In genomic region chr7:17041324-17041723, GRCh38 we compare ENCODE assay signal across 8 cellular contexts.
A peak's percentile ranks its signal among the peaks of the same experiment; 100 is the strongest.
DNase-seq lines count a peak whose midpoint lies in the region; ATAC-seq and TF ChIP-seq lines count a peak whose summit lies in the region.

No MANE protein-coding gene starts in this region.

- no TSS peak for BruUV-seq in Calu3 (replicated peaks; lab: Mats Ljungman, UMichigan)
- no TSS peak for BruUV-seq in mammary epithelial cell (replicated peaks; lab: Mats Ljungman, UMichigan)

- peak overlapping the region; percentile 79 for H3K27ac ChIP-seq in mammary epithelial cell (ENCODE audit: insufficient read depth, low read depth, low read length)

- H3K79me2 ChIP-seq in mammary epithelial cell (ENCODE audit: insufficient read depth, low read length): no peaks in the 10 kb centered on the region

- no peak overlapping the region for H3K4me3 ChIP-seq in mammary epithelial cell (replicated peaks in 1 of 3; ENCODE audit: insufficient read depth in 1 of 3, low read depth in 2 of 3, low read length in 3 of 3)

- intact Hi-C loops in Calu3 (cut with micrococcal nuclease; ENCODE audit: unreplicated experiment) (loop anchor here (1.0 to 2.0 kb wide), 2 partner anchors 53 to 91 kb away; no protein-coding TSS in a partner anchor), mammary epithelial cell (cut with micrococcal nuclease) (no loop called here)

- no peak overlapping the region for H3K9ac ChIP-seq in mammary epithelial cell (ENCODE audit: insufficient read depth, low read length)

- 0% methylated on average over 2 of the region's 2 CpGs for WGBS in mammary epithelial cell (ENCODE audit: low coverage, missing lambda C conversion rate)

- in situ Hi-C loops in mammary epithelial cell (cut with MboI; ENCODE audit: low sequenced_read_pairs in 2 of 2): no loop called here

- H3K36me3 Mint-ChIP-seq in Calu3 (ENCODE audit: insufficient read depth, unreplicated experiment): peaks cover 10% of the 10 kb centered on the region
- H3K36me3 Mint-ChIP-seq in activated T-cell treated with anti-CD3 and anti-CD28 coated beads, Interleukin-2, amount 50 U/mL, for 4 hours (ENCODE audit: insufficient read depth): no peaks in the 10 kb centered on the region

- dilution Hi-C loops in mammary epithelial cell (cut with HindIII; ENCODE audit: low sequenced_read_pairs): no loop called here

- H3K27ac Mint-ChIP-seq in Calu3 (ENCODE audit: unreplicated experiment): peak overlapping the region; percentile 76

- peak overlapping the region; percentile 67 for H3K4me2 ChIP-seq in mammary epithelial cell (ENCODE audit: insufficient read depth, low read depth, low read length)

- no peaks in the 10 kb centered on the region for H3K36me3 ChIP-seq in mammary epithelial cell (ENCODE audit: insufficient read depth, low read length)

- CTCF ChIA-PET in Calu3 (lab: Charles Lee): no interaction called here
- CTCF ChIA-PET in mammary epithelial cell (lab: Charles Lee; ENCODE audit: low non-redundant PET): no interaction called here

- no peaks in the 10 kb centered on the region for H4K20me1 ChIP-seq in mammary epithelial cell (ENCODE audit: insufficient read depth, low read length)

- H3K9me3 ChIP-seq in mammary epithelial cell (replicated peaks; ENCODE audit: insufficient read depth, low read length): no peaks in the 10 kb centered on the region

- no peaks in the 10 kb centered on the region for H3K9me3 Mint-ChIP-seq in Calu3 (ENCODE audit: low read depth, unreplicated experiment)
- no peaks in the 10 kb centered on the region for H3K9me3 Mint-ChIP-seq in activated T-cell treated with anti-CD3 and anti-CD28 coated beads, Interleukin-2, amount 50 U/mL, for 4 hours

- ATAC-seq in HG03460 (IDR thresholded peaks at IDR 0.05; ENCODE audit: unreplicated experiment): no peak
- ATAC-seq in activated T-cell treated with anti-CD3 and anti-CD28 coated beads, Interleukin-2, amount 50 U/mL, for 4 hours: no peak

- TF ChIP-seq CTCF in Calu3 (IDR thresholded peaks at IDR 0.05; ENCODE audit: unreplicated experiment) (no peak), mammary epithelial cell (conservative IDR thresholded peaks at IDR 0.05 in 1 of 2, IDR thresholded peaks at IDR 0.05 in 1 of 2; ENCODE audit: extremely low read depth in 1 of 2, insufficient read depth in 1 of 2, low read depth in 1 of 2, low read length in 2 of 2) (no peak)

- no peak for DNase-seq in Calu3
- DNase-seq in NCI-H1436 (lab: John Stamatoyannopoulos, UW): peak; percentile 57
- peak; percentile 78 for DNase-seq in mammary epithelial cell
- DNase-seq in middle frontal gyrus (ENCODE audit: extremely low spot score, low spot score): peak; percentile 13
- DNase-seq in activated T-cell treated with anti-CD3 and anti-CD28 coated beads, Interleukin-2, amount 50 U/mL, for 4 hours: no peak
- DNase-seq in cerebellar nuclear complex (lab: John Stamatoyannopoulos, UW): no peak
- no peak for DNase-seq in effector CD4-positive, alpha-beta T cell

- H3K4me1 Mint-ChIP-seq in Calu3 (ENCODE audit: low read depth, unreplicated experiment): peaks cover 80% of the 10 kb centered on the region
- peaks cover 29% of the 10 kb centered on the region for H3K4me1 Mint-ChIP-seq in activated T-cell treated with anti-CD3 and anti-CD28 coated beads, Interleukin-2, amount 50 U/mL, for 4 hours (ENCODE audit: low read depth)

- H3K27me3 ChIP-seq in mammary epithelial cell (ENCODE audit: insufficient read depth, low read length): no peaks in the 10 kb centered on the region

- peaks cover 25% of the 10 kb centered on the region for H3K4me1 ChIP-seq in mammary epithelial cell (ENCODE audit: insufficient read depth, low read length)

- H2AFZ ChIP-seq in mammary epithelial cell (ENCODE audit: low read depth, low read length): peak overlapping the region; percentile 48

- no peak overlapping the region for H3K4me3 Mint-ChIP-seq in Calu3 (ENCODE audit: low read depth, unreplicated experiment)
- H3K4me3 Mint-ChIP-seq in activated T-cell treated with anti-CD3 and anti-CD28 coated beads, Interleukin-2, amount 50 U/mL, for 4 hours: no peak overlapping the region

- H3K27me3 Mint-ChIP-seq in Calu3 (ENCODE audit: unreplicated experiment): no peaks in the 10 kb centered on the region
- no peaks in the 10 kb centered on the region for H3K27me3 Mint-ChIP-seq in activated T-cell treated with anti-CD3 and anti-CD28 coated beads, Interleukin-2, amount 50 U/mL, for 4 hours (ENCODE audit: low read depth)

Comparison
In these comparisons a context has a peak if more than half of its experiments do, and no peak if none do; other contexts are left out.
1. DNase-seq: peak in NCI-H1436 (single experiment), mammary epithelial cell (single experiment) and middle frontal gyrus (single experiment); none in Calu3 (single experiment), activated T-cell treated with anti-CD3 and anti-CD28 coated beads, Interleukin-2, amount 50 U/mL, for 4 hours (single experiment), cerebellar nuclear complex (0 of 2) and effector CD4-positive, alpha-beta T cell (single experiment).